Comparison of ENCODE assay signal across 2 cellular contexts in genomic region chr7:141361965-141362364, GRCh38.
TF ChIP-seq lines count a peak whose summit lies in the region.

No MANE protein-coding gene starts in this region.

TF ChIP-seq in SK-N-SH, 30 proteins besides CTCF, POLR2A, EP300 and RAD21 (continued from another document):
- TF ChIP-seq GATA2 (CRISPR knock-in tag; IDR thresholded peaks at IDR 0.05) (peak; percentile 53), GABPA (IDR thresholded peaks at IDR 0.05; ENCODE audit: low read depth) (no peak)

TF ChIP-seq in SK-N-SH treated with all-trans-retinoic acid at 6 μM for 48 hours, 23 proteins besides CTCF, POLR2A, EP300 and RAD21:
- TF ChIP-seq, protein P1, sequence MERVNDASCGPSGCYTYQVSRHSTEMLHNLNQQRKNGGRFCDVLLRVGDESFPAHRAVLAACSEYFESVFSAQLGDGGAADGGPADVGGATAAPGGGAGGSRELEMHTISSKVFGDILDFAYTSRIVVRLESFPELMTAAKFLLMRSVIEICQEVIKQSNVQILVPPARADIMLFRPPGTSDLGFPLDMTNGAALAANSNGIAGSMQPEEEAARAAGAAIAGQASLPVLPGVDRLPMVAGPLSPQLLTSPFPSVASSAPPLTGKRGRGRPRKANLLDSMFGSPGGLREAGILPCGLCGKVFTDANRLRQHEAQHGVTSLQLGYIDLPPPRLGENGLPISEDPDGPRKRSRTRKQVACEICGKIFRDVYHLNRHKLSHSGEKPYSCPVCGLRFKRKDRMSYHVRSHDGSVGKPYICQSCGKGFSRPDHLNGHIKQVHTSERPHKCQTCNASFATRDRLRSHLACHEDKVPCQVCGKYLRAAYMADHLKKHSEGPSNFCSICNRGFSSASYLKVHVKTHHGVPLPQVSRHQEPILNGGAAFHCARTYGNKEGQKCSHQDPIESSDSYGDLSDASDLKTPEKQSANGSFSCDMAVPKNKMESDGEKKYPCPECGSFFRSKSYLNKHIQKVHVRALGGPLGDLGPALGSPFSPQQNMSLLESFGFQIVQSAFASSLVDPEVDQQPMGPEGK (CRISPR knock-in tag; IDR thresholded peaks at IDR 0.05; ENCODE audit: borderline replicate concordance) = no peak
- TF ChIP-seq ZNF70 (CRISPR knock-in tag; IDR thresholded peaks at IDR 0.05) = no peak
- no peak for TF ChIP-seq ZNF565 (CRISPR knock-in tag; conservative IDR thresholded peaks at IDR 0.05; ENCODE audit: low read depth)
- no peak for TF ChIP-seq ZNF8 (CRISPR knock-in tag; IDR thresholded peaks at IDR 0.05)
- TF ChIP-seq CSDC2 (CRISPR knock-in tag; IDR thresholded peaks at IDR 0.05) = no peak
- no peak for TF ChIP-seq ISL1 (CRISPR knock-in tag; IDR thresholded peaks at IDR 0.05)
- TF ChIP-seq, protein P2, sequence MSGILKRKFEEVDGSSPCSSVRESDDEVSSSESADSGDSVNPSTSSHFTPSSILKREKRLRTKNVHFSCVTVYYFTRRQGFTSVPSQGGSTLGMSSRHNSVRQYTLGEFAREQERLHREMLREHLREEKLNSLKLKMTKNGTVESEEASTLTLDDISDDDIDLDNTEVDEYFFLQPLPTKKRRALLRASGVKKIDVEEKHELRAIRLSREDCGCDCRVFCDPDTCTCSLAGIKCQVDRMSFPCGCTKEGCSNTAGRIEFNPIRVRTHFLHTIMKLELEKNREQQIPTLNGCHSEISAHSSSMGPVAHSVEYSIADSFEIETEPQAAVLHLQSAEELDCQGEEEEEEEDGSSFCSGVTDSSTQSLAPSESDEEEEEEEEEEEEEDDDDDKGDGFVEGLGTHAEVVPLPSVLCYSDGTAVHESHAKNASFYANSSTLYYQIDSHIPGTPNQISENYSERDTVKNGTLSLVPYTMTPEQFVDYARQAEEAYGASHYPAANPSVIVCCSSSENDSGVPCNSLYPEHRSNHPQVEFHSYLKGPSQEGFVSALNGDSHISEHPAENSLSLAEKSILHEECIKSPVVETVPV (CRISPR knock-in tag; IDR thresholded peaks at IDR 0.05) = no peak
- TF ChIP-seq TCF4 (CRISPR knock-in tag; IDR thresholded peaks at IDR 0.05; ENCODE audit: borderline replicate concordance) = no peak
- TF ChIP-seq OSR1 (CRISPR knock-in tag; IDR thresholded peaks at IDR 0.05) = no peak
- no peak for TF ChIP-seq ESRRG (CRISPR knock-in tag; IDR thresholded peaks at IDR 0.05)
- TF ChIP-seq, protein P3, sequence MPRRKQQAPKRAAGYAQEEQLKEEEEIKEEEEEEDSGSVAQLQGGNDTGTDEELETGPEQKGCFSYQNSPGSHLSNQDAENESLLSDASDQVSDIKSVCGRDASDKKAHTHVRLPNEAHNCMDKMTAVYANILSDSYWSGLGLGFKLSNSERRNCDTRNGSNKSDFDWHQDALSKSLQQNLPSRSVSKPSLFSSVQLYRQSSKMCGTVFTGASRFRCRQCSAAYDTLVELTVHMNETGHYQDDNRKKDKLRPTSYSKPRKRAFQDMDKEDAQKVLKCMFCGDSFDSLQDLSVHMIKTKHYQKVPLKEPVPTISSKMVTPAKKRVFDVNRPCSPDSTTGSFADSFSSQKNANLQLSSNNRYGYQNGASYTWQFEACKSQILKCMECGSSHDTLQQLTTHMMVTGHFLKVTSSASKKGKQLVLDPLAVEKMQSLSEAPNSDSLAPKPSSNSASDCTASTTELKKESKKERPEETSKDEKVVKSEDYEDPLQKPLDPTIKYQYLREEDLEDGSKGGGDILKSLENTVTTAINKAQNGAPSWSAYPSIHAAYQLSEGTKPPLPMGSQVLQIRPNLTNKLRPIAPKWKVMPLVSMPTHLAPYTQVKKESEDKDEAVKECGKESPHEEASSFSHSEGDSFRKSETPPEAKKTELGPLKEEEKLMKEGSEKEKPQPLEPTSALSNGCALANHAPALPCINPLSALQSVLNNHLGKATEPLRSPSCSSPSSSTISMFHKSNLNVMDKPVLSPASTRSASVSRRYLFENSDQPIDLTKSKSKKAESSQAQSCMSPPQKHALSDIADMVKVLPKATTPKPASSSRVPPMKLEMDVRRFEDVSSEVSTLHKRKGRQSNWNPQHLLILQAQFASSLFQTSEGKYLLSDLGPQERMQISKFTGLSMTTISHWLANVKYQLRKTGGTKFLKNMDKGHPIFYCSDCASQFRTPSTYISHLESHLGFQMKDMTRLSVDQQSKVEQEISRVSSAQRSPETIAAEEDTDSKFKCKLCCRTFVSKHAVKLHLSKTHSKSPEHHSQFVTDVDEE (CRISPR knock-in tag; IDR thresholded peaks at IDR 0.05) = no peak
- TF ChIP-seq PPARA (CRISPR knock-in tag; IDR thresholded peaks at IDR 0.05; ENCODE audit: borderline replicate concordance) = no peak
- no peak for TF ChIP-seq RARB (CRISPR knock-in tag; IDR thresholded peaks at IDR 0.05)
- no peak for TF ChIP-seq ZFP30 (CRISPR knock-in tag; IDR thresholded peaks at IDR 0.05)
- TF ChIP-seq ZFP3 (CRISPR knock-in tag; IDR thresholded peaks at IDR 0.05) = no peak
- TF ChIP-seq, protein P4, sequence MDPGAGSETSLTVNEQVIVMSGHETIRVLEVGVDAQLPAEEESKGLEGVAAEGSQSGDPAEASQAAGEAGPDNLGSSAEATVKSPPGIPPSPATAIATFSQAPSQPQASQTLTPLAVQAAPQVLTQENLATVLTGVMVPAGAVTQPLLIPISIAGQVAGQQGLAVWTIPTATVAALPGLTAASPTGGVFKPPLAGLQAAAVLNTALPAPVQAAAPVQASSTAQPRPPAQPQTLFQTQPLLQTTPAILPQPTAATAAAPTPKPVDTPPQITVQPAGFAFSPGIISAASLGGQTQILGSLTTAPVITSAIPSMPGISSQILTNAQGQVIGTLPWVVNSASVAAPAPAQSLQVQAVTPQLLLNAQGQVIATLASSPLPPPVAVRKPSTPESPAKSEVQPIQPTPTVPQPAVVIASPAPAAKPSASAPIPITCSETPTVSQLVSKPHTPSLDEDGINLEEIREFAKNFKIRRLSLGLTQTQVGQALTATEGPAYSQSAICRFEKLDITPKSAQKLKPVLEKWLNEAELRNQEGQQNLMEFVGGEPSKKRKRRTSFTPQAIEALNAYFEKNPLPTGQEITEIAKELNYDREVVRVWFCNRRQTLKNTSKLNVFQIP (CRISPR knock-in tag; IDR thresholded peaks at IDR 0.05; ENCODE audit: borderline replicate concordance, low read depth) = no peak
- no peak for TF ChIP-seq BACH2 (CRISPR knock-in tag; IDR thresholded peaks at IDR 0.05; ENCODE audit: borderline replicate concordance)
- TF ChIP-seq SNAI2 (CRISPR knock-in tag; IDR thresholded peaks at IDR 0.05) = no peak
- TF ChIP-seq TOX (CRISPR knock-in tag; IDR thresholded peaks at IDR 0.05; ENCODE audit: borderline replicate concordance) = no peak
